17 cellular contexts compared by ENCODE assay signal in the genomic region with DNA sequence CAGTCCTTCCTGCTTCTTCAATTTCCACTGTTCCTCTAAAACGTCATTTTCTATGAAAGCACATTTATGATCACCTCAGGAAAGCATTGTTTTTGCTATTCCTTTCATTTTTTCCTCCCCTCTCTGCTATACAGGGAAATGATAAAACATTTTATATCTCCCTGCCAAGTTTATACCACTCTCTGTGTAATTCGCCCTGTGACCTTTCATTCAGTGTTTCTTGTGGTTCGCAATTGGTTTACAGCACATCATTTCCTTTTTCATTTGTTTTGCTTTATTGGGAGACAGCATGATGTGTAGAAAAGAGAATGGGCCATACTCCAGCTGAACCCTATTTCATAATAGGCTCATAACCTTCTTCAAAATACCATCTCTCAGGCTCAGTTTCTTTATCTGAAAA.
DNase-seq lines count a peak whose midpoint lies in the region; TF ChIP-seq lines count a peak whose summit lies in the region.
"Had no signal": no experiment of that assay in that cellular context is flagged by ENCODE, and none has a peak within 500 bp of the region (broad histone marks: within the 10 kb centered on the region; RNA-seq: fewer than 3 reads in every experiment).

No MANE protein-coding gene starts in this region.

- H3K79me1 ChIP-seq in H9 (ENCODE audit: insufficient read depth, low read depth, low read length, poor library complexity, severe bottlenecking): no peaks in the 10 kb centered on the region

- no peaks in the 10 kb centered on the region for H3K79me2 ChIP-seq in H9 (ENCODE audit: insufficient read depth, low read length)

- no peak overlapping the region for H2BK20ac ChIP-seq in H9 (ENCODE audit: low read depth, low read length, poor library complexity, severe bottlenecking)

- H3K36me3 ChIP-seq in colonic mucosa (no peaks in the 10 kb centered on the region), mucosa of rectum (ENCODE audit: control insufficient read depth in 2 of 2, insufficient read depth in 2 of 2, low read length in 2 of 2) (no peaks in the 10 kb centered on the region)

- DNase-seq in AG08396 (ENCODE audit: low spot score) (peak; percentile 17), M059J (ENCODE audit: low read depth) (peak; percentile 78), colonic mucosa (peak; percentile 41), NCI-H1048 (lab: John Stamatoyannopoulos, UW) (no peak), H9 (no peak), NCI-H345 (lab: John Stamatoyannopoulos, UW) (no peak), T-helper 1 cell (no peak)
- DNase-seq: activated CD4-positive, alpha-beta T cell treated with anti-CD3 and anti-CD28 coated beads, Interleukin-2, amount 50 U/mL, for 1 hour; C1 segment of cervical spinal cord; NCI-H1417 treated with DMSO at 0.1 percent for 48 hours; NCI-H524; nucleus accumbens; stimulated activated CD8-positive, alpha-beta memory T cell treated with anti-CD3 and anti-CD28 coated beads, Interleukin-4, amount 100 ng/mL, for 48 hours had no signal

- no peak overlapping the region for H4K8ac ChIP-seq in H9 (replicated peaks; ENCODE audit: insufficient read length, low read depth, low read length)

- no peak overlapping the region for H3K18ac ChIP-seq in H9 (ENCODE audit: insufficient read length, low read depth, low read length)

- intact Hi-C loops in colonic mucosa (cut with DNase I): no loop called here

- H3K9me3 Mint-ChIP-seq in H9: no peaks in the 10 kb centered on the region
- H3K9me3 Mint-ChIP-seq: activated T-helper 1 cell treated with anti-CD3 and anti-CD28 coated beads, Interleukin-12 subunit alpha, Interleukin-12 subunit beta, Interleukin-2, Interleukin-4 antibody, amounts not matched to agents 30 ng/mL and 10 ng/mL and 1 ng/mL, durations not matched to agents 14 hours and 24 hours and 36 hours; T-helper 2 cell treated with Interferon-gamma antibody and Interleukin-4, amounts not matched to agents 5 μg/mL and 100 μg/mL, for 36 hours had no signal

- H4K5ac ChIP-seq in H9 (ENCODE audit: insufficient read length, low read depth, low read length): no peak overlapping the region

- no peaks in the 10 kb centered on the region for H3K9me3 ChIP-seq in colonic mucosa
- no peaks in the 10 kb centered on the region for H3K9me3 ChIP-seq in mucosa of rectum (ENCODE audit: control insufficient read depth in 2 of 2, low read length in 2 of 2)
- H3K9me3 ChIP-seq in H9 (ENCODE audit: control insufficient read depth, low read depth, low read length): no peaks in the 10 kb centered on the region

- no peaks in the 10 kb centered on the region for H3K4me1 ChIP-seq in colonic mucosa
- peaks cover 5 to 19% of the 10 kb centered on the region in 2 donors for H3K4me1 ChIP-seq in mucosa of rectum (ENCODE audit: control insufficient read depth in 2 of 2, insufficient read depth in 2 of 2, low read length in 2 of 2)
- no peaks in the 10 kb centered on the region for H3K4me1 ChIP-seq in H9 (ENCODE audit: insufficient read depth, low read length)

- peaks cover 11 to 13% of the 10 kb centered on the region in 2 experiments for H3K4me1 Mint-ChIP-seq in H9
- H3K4me1 Mint-ChIP-seq: memory B cell had no signal

- peaks cover 17% of the 10 kb centered on the region for H3K27me3 Mint-ChIP-seq in H9 (ENCODE audit: low read depth)

- H3T11ph ChIP-seq in H9 (ENCODE audit: low read length): no peak overlapping the region

- H3K36me3 Mint-ChIP-seq in H9 (ENCODE audit: insufficient read depth in 1 of 3, low read depth in 3 of 3): no peaks in the 10 kb centered on the region
- H3K36me3 Mint-ChIP-seq: memory B cell had no signal

- no peak overlapping the region for H3K4me3 Mint-ChIP-seq in H9
- H3K4me3 Mint-ChIP-seq: activated T-helper 1 cell treated with anti-CD3 and anti-CD28 coated beads, Interleukin-12 subunit alpha, Interleukin-12 subunit beta, Interleukin-2, Interleukin-4 antibody, amounts not matched to agents 30 ng/mL and 10 ng/mL and 1 ng/mL, durations not matched to agents 14 hours and 24 hours and 36 hours; memory B cell; T-helper 2 cell treated with Interferon-gamma antibody and Interleukin-4, amounts not matched to agents 5 μg/mL and 100 μg/mL, for 36 hours had no signal

- no peak overlapping the region for H3K56ac ChIP-seq in H9 (ENCODE audit: insufficient read length, low read depth, low read length)

- H3K9ac ChIP-seq in colonic mucosa (ENCODE audit: low read depth in 2 of 2, low read length in 2 of 2): peak overlapping the region in 1 of 2 donors; percentile 48
- peak overlapping the region in 1 of 2 donors; percentile 39 for H3K9ac ChIP-seq in mucosa of rectum (ENCODE audit: low read depth in 1 of 2, low read length in 2 of 2)
- no peak overlapping the region for H3K9ac ChIP-seq in H9 (ENCODE audit: extremely low read depth, insufficient read length, low read length)

- no peak overlapping the region for H3K14ac ChIP-seq in H9 (ENCODE audit: insufficient read depth, low read length)

- H4K20me1 ChIP-seq in H9 (ENCODE audit: control insufficient read depth, insufficient read depth, insufficient read length): no peaks in the 10 kb centered on the region

- TF ChIP-seq CTCF in colonic mucosa (IDR thresholded peaks at IDR 0.05) (no peak), H9 (conservative IDR thresholded peaks at IDR 0.05) (no peak)

- no peak overlapping the region for H2BK120ac ChIP-seq in H9 (ENCODE audit: low read depth, low read length, poor library complexity, severe bottlenecking)

- H3K27ac Mint-ChIP-seq in H9: no peak overlapping the region
- H3K27ac Mint-ChIP-seq: activated T-helper 1 cell treated with anti-CD3 and anti-CD28 coated beads, Interleukin-12 subunit alpha, Interleukin-12 subunit beta, Interleukin-2, Interleukin-4 antibody, amounts not matched to agents 30 ng/mL and 10 ng/mL and 1 ng/mL, durations not matched to agents 14 hours and 24 hours and 36 hours; memory B cell; T-helper 2 cell treated with Interferon-gamma antibody and Interleukin-4, amounts not matched to agents 5 μg/mL and 100 μg/mL, for 36 hours had no signal

- no peak overlapping the region for H2BK15ac ChIP-seq in H9 (ENCODE audit: low read depth, low read length)

- no peak overlapping the region for H2BK5ac ChIP-seq in H9 (ENCODE audit: insufficient read length, low read length)

- no peak overlapping the region for H3K23ac ChIP-seq in H9 (ENCODE audit: insufficient read length, low read depth, low read length)

- H2AFZ ChIP-seq in H9 (ENCODE audit: low read length): no peak overlapping the region

- H4K91ac ChIP-seq in H9 (ENCODE audit: insufficient read length, low read depth, low read length): no peak overlapping the region

- H3K4ac ChIP-seq in H9 (ENCODE audit: low read depth, low read length): no peak overlapping the region

- H3K27me3 ChIP-seq in colonic mucosa: no peaks in the 10 kb centered on the region
- H3K27me3 ChIP-seq in mucosa of rectum (ENCODE audit: control insufficient read depth in 2 of 2, insufficient read depth in 2 of 2, low read length in 2 of 2): no peaks in the 10 kb centered on the region
- no peaks in the 10 kb centered on the region; the same call in 1 of the 2 replicates for H3K27me3 ChIP-seq in H9 (ENCODE audit: insufficient read depth, low read length)

- H3K27ac ChIP-seq in colonic mucosa (peak overlapping the region; percentile 46), mucosa of rectum (ENCODE audit: low read depth in 2 of 2, low read length in 2 of 2) (peak overlapping the region; percentile 62 to 70), H9 (ENCODE audit: insufficient read length, low read depth, low read length) (no peak overlapping the region)

- H3K4me3 ChIP-seq in colonic mucosa (no peak overlapping the region), mucosa of rectum (ENCODE audit: low read length in 2 of 2) (no peak overlapping the region)

- no peak overlapping the region for H3K4me2 ChIP-seq in H9 (ENCODE audit: insufficient read depth, insufficient read length, low read length)

- WGBS in H9 (ENCODE audit: extremely low coverage, insufficient read length, low lambda C conversion rate): no CpG with 5 or more reads among the region's 3 CpGs

- no peaks in the 10 kb centered on the region for H3K23me2 ChIP-seq in H9 (ENCODE audit: insufficient read length, low read depth, low read length, poor library complexity, severe bottlenecking)

- no peak overlapping the region for H2AK5ac ChIP-seq in H9 (ENCODE audit: insufficient read length, low read length)

- H2BK12ac ChIP-seq in H9 (ENCODE audit: insufficient read length, low read depth, low read length): no peak overlapping the region

Comparison
In these comparisons a context has a peak if more than half of its experiments do, and no peak if none do; other contexts are left out.
1. DNase-seq: peak in AG08396 (single experiment), M059J (single experiment) and colonic mucosa (single experiment); none in NCI-H1048 (single experiment), H9 (single experiment), NCI-H345 (single experiment) and T-helper 1 cell (0 of 5).